In the genomic region with DNA sequence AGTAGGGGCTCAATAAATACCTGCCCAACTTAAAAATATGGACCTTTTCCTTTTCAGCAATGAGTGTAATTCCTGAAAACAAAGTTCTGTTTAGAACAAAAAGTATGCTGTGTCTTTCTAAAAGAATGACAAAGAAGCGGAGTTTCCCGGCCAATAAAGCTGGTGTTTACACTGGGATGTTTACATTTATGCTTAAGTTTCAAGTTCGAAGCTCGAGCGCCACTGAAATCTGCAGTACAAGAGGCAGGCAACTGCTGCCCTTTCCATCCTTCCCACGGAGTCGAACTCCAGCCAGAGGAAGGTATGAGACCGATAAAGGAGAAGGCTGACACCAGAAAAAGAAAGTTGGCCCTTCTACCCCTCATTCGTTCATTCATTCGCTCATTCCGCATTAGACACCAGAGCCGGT, we compare ENCODE assay signal across 9 cellular contexts. TPM values are rescaled to one million over a fixed set of nuclear protein-coding genes. Genes with fewer than 3 reads are reported as not detected.
DNase-seq lines count a peak whose midpoint lies in the region; TF ChIP-seq lines count a peak whose summit lies in the region.
"Had no signal": no experiment of that assay in that cellular context is flagged by ENCODE, and none has a peak within 500 bp of the region (broad histone marks: within the 10 kb centered on the region; RNA-seq: fewer than 3 reads in every experiment).

No MANE protein-coding gene starts in this region.

- H3K4me2 ChIP-seq in neuronal stem cell (ENCODE audit: insufficient read depth, low read length, poor library complexity, severe bottlenecking): peak overlapping the region; percentile 54

- H2BK12ac ChIP-seq in neuronal stem cell (ENCODE audit: low read length): no peak overlapping the region

- no peak overlapping the region for H2AK5ac ChIP-seq in neuronal stem cell (ENCODE audit: low read depth, low read length)

- H2AFZ ChIP-seq in neuronal stem cell (ENCODE audit: low read length): peak overlapping the region; percentile 86

- H3K14ac ChIP-seq in neuronal stem cell (ENCODE audit: low read length): no peak overlapping the region

- no peak overlapping the region for H3K23ac ChIP-seq in neuronal stem cell (ENCODE audit: low read depth, low read length, poor library complexity)

- TF ChIP-seq CTCF in Caco-2 (IDR thresholded peaks at IDR 0.05; ENCODE audit: insufficient read depth in 1 of 2, low read depth in 1 of 2, low read length in 1 of 2, severe bottlenecking in 1 of 2, unreplicated experiment in 1 of 2): no peak
- TF ChIP-seq CTCF in LNCaP clone FGC (IDR thresholded peaks at IDR 0.05; ENCODE audit: control insufficient read depth, extremely low read depth, insufficient read depth): no peak

- WGBS in ectodermal cell, 2 experiments: 2 to 4% methylated on average over 12 of the region's 12 CpGs
- WGBS in neuronal stem cell (ENCODE audit: extremely low coverage in 2 of 2, insufficient read length in 2 of 2, insufficient replicate concordance in 1 of 2), 2 donors: no CpG with 5 or more reads among the region's 12 CpGs

- H3K27me3 Mint-ChIP-seq in Caco-2 (ENCODE audit: insufficient read depth, unreplicated experiment): no peaks in the 10 kb centered on the region

- CTCF ChIA-PET in Caco-2 (lab: Charles Lee): interaction anchor here (0.5 kb wide), 1 partner anchor 232 kb away, joined by 5 read pairs; no protein-coding TSS in a partner anchor

- H3K27me3 ChIP-seq in Caco-2 (replicated peaks; ENCODE audit: control insufficient read depth, insufficient read depth, low read length) (no peaks in the 10 kb centered on the region), ectodermal cell (ENCODE audit: control insufficient read depth, insufficient read depth, low read length, poor library complexity, severe bottlenecking) (no peaks in the 10 kb centered on the region), neuronal stem cell (ENCODE audit: control insufficient read depth in 3 of 3, insufficient read depth in 3 of 3, low read depth in 1 of 3, low read length in 3 of 3) (peaks cover 0 to 13% (median 0%) of the 10 kb centered on the region in 3 experiments)

- H3K9ac ChIP-seq in neuronal stem cell (ENCODE audit: low read depth, low read length, poor library complexity): no peak overlapping the region

- no peaks in the 10 kb centered on the region for H3K4me1 Mint-ChIP-seq in Caco-2 (ENCODE audit: low read depth, unreplicated experiment)

- no peaks in the 10 kb centered on the region for H3K79me1 ChIP-seq in neuronal stem cell (ENCODE audit: low read depth, low read length)

- H2BK120ac ChIP-seq in neuronal stem cell (ENCODE audit: low read depth, low read length): no peak overlapping the region

- H3K36me3 Mint-ChIP-seq in Caco-2 (ENCODE audit: insufficient read depth, unreplicated experiment): peaks cover 2% of the 10 kb centered on the region

- no peaks in the 10 kb centered on the region for H3K9me3 ChIP-seq in Caco-2
- no peaks in the 10 kb centered on the region for H3K9me3 ChIP-seq in ectodermal cell (ENCODE audit: control insufficient read depth, low read length)
- H3K9me3 ChIP-seq in neuronal stem cell (replicated peaks in 1 of 2; ENCODE audit: control insufficient read depth in 2 of 2, insufficient read depth in 1 of 2, low read depth in 1 of 2, low read length in 2 of 2): no peaks in the 10 kb centered on the region

- peak overlapping the region; percentile 81 for H3K4me3 Mint-ChIP-seq in Caco-2 (ENCODE audit: unreplicated experiment)

- H3K27ac ChIP-seq in ectodermal cell (ENCODE audit: insufficient read depth, low read depth, low read length, poor library complexity, severe bottlenecking) (peak overlapping the region; percentile 93), neuronal stem cell (replicated peaks; ENCODE audit: low read length) (peak overlapping the region; percentile 94)

- no peak overlapping the region for H2BK5ac ChIP-seq in neuronal stem cell (ENCODE audit: low read length)

- intact Hi-C loops in Caco-2 (cut with micrococcal nuclease; ENCODE audit: unreplicated experiment): loop anchor here (2.0 to 5.0 kb wide), 3 partner anchors 36 to 246 kb away; partner anchors contain the start of genes MAP7D3 and VGLL1

- H3K9me3 Mint-ChIP-seq in Caco-2 (ENCODE audit: unreplicated experiment): no peaks in the 10 kb centered on the region

- H3K4me3 ChIP-seq in Caco-2 (ENCODE audit: low read depth, low read length) (peak overlapping the region; percentile 57), LNCaP clone FGC (ENCODE audit: low read depth, low read length) (peak overlapping the region; percentile 75), ectodermal cell (ENCODE audit: insufficient read depth, low read depth, low read length) (peak overlapping the region; percentile 78), neuronal stem cell (ENCODE audit: low read length in 2 of 2) (peak overlapping the region; percentile 65 to 81)

- POLR2A ChIA-PET in Caco-2 (lab: Charles Lee): no interaction called here

- no peak overlapping the region for H4K91ac ChIP-seq in neuronal stem cell (ENCODE audit: low read depth, low read length, poor library complexity)

- H3K36me3 ChIP-seq in Caco-2 (ENCODE audit: control insufficient read depth, insufficient read depth, low read length): no peaks in the 10 kb centered on the region
- no peaks in the 10 kb centered on the region for H3K36me3 ChIP-seq in ectodermal cell (ENCODE audit: control insufficient read depth, insufficient read depth, low read length)
- peaks cover 2 to 18% of the 10 kb centered on the region in 2 donors for H3K36me3 ChIP-seq in neuronal stem cell (replicated peaks in 1 of 2; ENCODE audit: control insufficient read depth in 2 of 2, insufficient read depth in 2 of 2, low read length in 2 of 2)

- no peak overlapping the region for H3K18ac ChIP-seq in neuronal stem cell (ENCODE audit: low read length)

- DNase-seq in Caco-2 (no peak), LNCaP clone FGC (ENCODE audit: low read depth) (no peak), neuronal stem cell (ENCODE audit: low spot score) (no peak), NCI-H1930 (lab: John Stamatoyannopoulos, UW) (no peak), COR-L47 (lab: John Stamatoyannopoulos, UW) (no peak), NCI-H187 treated with DMSO at 0.1 percent for 48 hours (lab: John Stamatoyannopoulos, UW) (no peak), SW 1271 (lab: John Stamatoyannopoulos, UW) (no peak)

- H2BK15ac ChIP-seq in neuronal stem cell (ENCODE audit: low read length): no peak overlapping the region

- no peak overlapping the region for H4K8ac ChIP-seq in neuronal stem cell (ENCODE audit: low read depth, low read length)

- no peak overlapping the region for H3K4ac ChIP-seq in neuronal stem cell (ENCODE audit: low read length)

- peak overlapping the region; percentile 83 for H3K27ac Mint-ChIP-seq in Caco-2 (ENCODE audit: unreplicated experiment)

- no peaks in the 10 kb centered on the region for H3K4me1 ChIP-seq in Caco-2
- no peaks in the 10 kb centered on the region for H3K4me1 ChIP-seq in ectodermal cell (ENCODE audit: control insufficient read depth, insufficient read depth, low read length)
- no peaks in the 10 kb centered on the region for H3K4me1 ChIP-seq in neuronal stem cell (ENCODE audit: control insufficient read depth in 2 of 2, insufficient read depth in 1 of 2, low read depth in 1 of 2, low read length in 2 of 2)

- BruUV-seq in Caco-2 (replicated peaks; lab: Mats Ljungman, UMichigan): TSS peak; percentile 96

RNA-seq across cellular contexts. Expression of gene HTATSF1, which starts 1.0 kb away (rescaled TPM):
- total RNA-seq in Caco-2 (2022): 36.5 and 38.3 TPM in 2 replicates
- 104 TPM for polyA plus RNA-seq in ectodermal cell (2013, experiment 1 of 4)
- 108 TPM for polyA plus RNA-seq in ectodermal cell (2013, experiment 2 of 4)
- 85.4 TPM for polyA plus RNA-seq in ectodermal cell (2013, experiment 3 of 4)
- 96.1 TPM for polyA plus RNA-seq in ectodermal cell (2013, experiment 4 of 4)
- 84.3 TPM for polyA plus RNA-seq in neuronal stem cell (2013, experiment 1 of 2)
- polyA plus RNA-seq in neuronal stem cell (2013, experiment 2 of 2): 82.7 TPM

RNA-seq across cellular contexts. Expression of gene BRS3, which starts 8.6 kb away (rescaled TPM):
- total RNA-seq in Caco-2 (2022): not detected in 2 replicates
- polyA plus RNA-seq in ectodermal cell (2013, experiment 1 of 4): not detected
- not detected for polyA plus RNA-seq in ectodermal cell (2013, experiment 2 of 4)
- not detected for polyA plus RNA-seq in ectodermal cell (2013, experiment 3 of 4)
- polyA plus RNA-seq in ectodermal cell (2013, experiment 4 of 4): not detected
- not detected for polyA plus RNA-seq in neuronal stem cell (2013, experiment 1 of 2)
- polyA plus RNA-seq in neuronal stem cell (2013, experiment 2 of 2): not detected
- total RNA-seq: HT1080 had no signal

RNA-seq across cellular contexts. Expression of gene VGLL1, which starts 35.7 kb away (rescaled TPM):
- total RNA-seq in Caco-2 (2022): 42.3 and 49.5 TPM in 2 replicates
- polyA plus RNA-seq in ectodermal cell (2013, experiment 1 of 4): not detected
- not detected for polyA plus RNA-seq in ectodermal cell (2013, experiment 2 of 4)
- not detected for polyA plus RNA-seq in ectodermal cell (2013, experiment 3 of 4)
- not detected for polyA plus RNA-seq in ectodermal cell (2013, experiment 4 of 4)
- polyA plus RNA-seq in neuronal stem cell (2013, experiment 1 of 2): not detected
- 0.08 TPM for polyA plus RNA-seq in neuronal stem cell (2013, experiment 2 of 2)
- total RNA-seq: HT1080 had no signal
